Comparison of ENCODE assay signal across 7 cellular contexts in the genomic region with DNA sequence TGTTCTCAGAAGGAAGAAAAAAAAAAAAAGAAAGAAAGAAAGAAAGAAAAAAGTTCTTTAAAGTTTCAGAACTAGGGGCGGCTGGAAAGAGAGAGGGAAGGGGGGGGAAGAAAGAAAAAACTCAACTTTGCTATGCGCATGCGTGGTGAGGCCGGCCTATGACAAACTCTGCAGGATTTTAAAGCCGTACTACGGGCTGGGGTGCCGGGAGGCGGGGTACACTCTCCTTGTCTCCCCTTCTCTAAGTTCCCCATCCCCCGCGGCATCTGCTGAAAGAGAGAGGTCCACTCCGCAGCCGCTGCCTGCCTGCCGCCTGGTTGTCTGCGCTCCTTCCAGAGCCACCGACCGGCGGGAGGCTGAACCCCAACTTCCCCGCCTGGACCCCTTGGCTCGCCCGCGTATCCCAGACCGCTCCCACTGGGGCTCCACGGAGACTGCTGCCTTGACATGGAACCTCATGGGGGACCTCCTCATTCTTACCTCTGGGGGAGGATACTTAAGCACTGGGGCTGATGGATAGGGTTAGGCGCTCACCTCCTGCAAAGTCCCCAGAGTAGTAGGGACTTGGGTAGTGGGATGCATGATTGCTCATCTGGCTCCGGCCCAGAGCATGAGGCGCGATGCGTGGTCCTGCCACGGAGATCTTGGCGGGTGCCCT. TPM values are rescaled to one million over a fixed set of nuclear protein-coding genes. Genes with fewer than 3 reads are reported as not detected.
A peak's percentile ranks its signal among the peaks of the same experiment; 100 is the strongest.
DNase-seq lines count a peak whose midpoint lies in the region; ATAC-seq and TF ChIP-seq lines count a peak whose summit lies in the region.

No MANE protein-coding gene starts in this region.

- H4K20me1 ChIP-seq in Loucy (ENCODE audit: insufficient read depth, low read length, poor library complexity, severe bottlenecking): no peaks in the 10 kb centered on the region

- peaks cover 36% of the 10 kb centered on the region for H3K4me1 ChIP-seq in Loucy (ENCODE audit: insufficient read depth, low read length, poor library complexity, severe bottlenecking)
- peaks cover 7 to 37% (median 12%) of the 10 kb centered on the region in 3 donors for H3K4me1 ChIP-seq in skeletal muscle tissue (ENCODE audit: control insufficient read depth in 3 of 3, insufficient read depth in 3 of 3, low read length in 3 of 3)

- H3F3A ChIP-seq in Loucy (ENCODE audit: low read depth): 0 out of 2 replicates have a peak, but pooled peaks cover 3% of the 10 kb centered on the region

- DNase-seq in GM12865 (ENCODE audit: low read depth) (peak; percentile 76), MCF 10A (ENCODE audit: unreplicated experiment) (peak; percentile 74), NCI-H2196 (lab: John Stamatoyannopoulos, UW; ENCODE audit: unreplicated experiment) (no peak)
- no peak for DNase-seq in effector memory CD8-positive, alpha-beta T cell

- no peaks in the 10 kb centered on the region for H3K9me2 ChIP-seq in Loucy (replicated peaks; ENCODE audit: low read depth, low read length)

- H3K27ac ChIP-seq in skeletal muscle tissue (ENCODE audit: low read depth, low read length): no peak overlapping the region

- peaks cover 34% of the 10 kb centered on the region for H3K4me1 Mint-ChIP-seq in MCF 10A (ENCODE audit: insufficient read depth, unreplicated experiment)
- peaks cover 0 to 8% of the 10 kb centered on the region in 2 donors for H3K4me1 Mint-ChIP-seq in effector memory CD8-positive, alpha-beta T cell (ENCODE audit: low read depth in 2 of 2)

- intact Hi-C loops in MCF 10A (cut with micrococcal nuclease): loop anchor here (5.0 to 10.0 kb wide), 5 partner anchors 134 to 631 kb away; no protein-coding TSS in a partner anchor

- H3K9ac ChIP-seq in Loucy (ENCODE audit: low read depth, low read length, poor library complexity, severe bottlenecking) (peak overlapping the region; percentile 69), skeletal muscle tissue (ENCODE audit: low read depth in 1 of 3, low read length in 3 of 3) (peak overlapping the region; percentile 33 to 87 (median 80))

- H3K27ac Mint-ChIP-seq in MCF 10A (ENCODE audit: low read depth, unreplicated experiment): peak overlapping the region; percentile 79
- no peak overlapping the region for H3K27ac Mint-ChIP-seq in effector memory CD8-positive, alpha-beta T cell

- H3K4me3 Mint-ChIP-seq in MCF 10A (ENCODE audit: unreplicated experiment): peak overlapping the region; percentile 97
- peak overlapping the region in 1 of 2 donors; percentile 11 for H3K4me3 Mint-ChIP-seq in effector memory CD8-positive, alpha-beta T cell

- no peak for ATAC-seq in effector memory CD8-positive, alpha-beta T cell (replicated peaks)

- H3K79me2 ChIP-seq in Loucy (ENCODE audit: insufficient read depth, low read length): peaks cover 49% of the 10 kb centered on the region

- H3K27me3 ChIP-seq in Loucy (ENCODE audit: insufficient read depth, low read length, poor library complexity, severe bottlenecking) (peaks cover 16% of the 10 kb centered on the region), skeletal muscle tissue (ENCODE audit: control insufficient read depth in 3 of 3, insufficient read depth in 3 of 3, low read length in 3 of 3) (peaks cover 8 to 18% (median 10%) of the 10 kb centered on the region in 3 donors)

- H3K4me2 ChIP-seq in Loucy (ENCODE audit: low read depth, low read length, poor library complexity, severe bottlenecking): peak overlapping the region; percentile 66

- H3K4me3 ChIP-seq in GM12865 (ENCODE audit: low read depth, low read length) (peak overlapping the region; percentile 60), Loucy (ENCODE audit: low read length, poor library complexity, severe bottlenecking) (peak overlapping the region; percentile 78), iPS-18c (ENCODE audit: insufficient read depth, low read depth, low read length) (peak overlapping the region; percentile 71), skeletal muscle tissue (ENCODE audit: low read length in 3 of 3) (peak overlapping the region; percentile 84 to 85 (median 85))

- H3K27me3 Mint-ChIP-seq in MCF 10A (ENCODE audit: insufficient read depth, unreplicated experiment): no peaks in the 10 kb centered on the region
- peaks cover 54 to 72% of the 10 kb centered on the region in 2 donors for H3K27me3 Mint-ChIP-seq in effector memory CD8-positive, alpha-beta T cell

- peaks cover 5% of the 10 kb centered on the region for H3K36me3 Mint-ChIP-seq in MCF 10A (ENCODE audit: insufficient read depth, unreplicated experiment)
- no peaks in the 10 kb centered on the region for H3K36me3 Mint-ChIP-seq in effector memory CD8-positive, alpha-beta T cell (ENCODE audit: insufficient read depth)

- CTCF ChIA-PET in MCF 10A (lab: Yijun Ruan, JAX): interaction anchor here (0.6 to 2.8 kb wide), 16 partner anchors 11 to 951 kb away, joined by 3 to 28 read pairs (median 4); no protein-coding TSS in a partner anchor

- POLR2A ChIA-PET in MCF 10A (lab: Yijun Ruan, JAX): interaction anchor here (0.7 to 2.2 kb wide), 3 partner anchors 181 to 508 kb away, joined by 3 to 11 read pairs (median 3); no protein-coding TSS in a partner anchor

- H3K36me3 ChIP-seq in Loucy (ENCODE audit: insufficient read depth, low read length): no peaks in the 10 kb centered on the region
- no peaks in the 10 kb centered on the region for H3K36me3 ChIP-seq in skeletal muscle tissue (ENCODE audit: control insufficient read depth in 3 of 3, insufficient read depth in 3 of 3, low read length in 3 of 3)

- no peaks in the 10 kb centered on the region for H3K9me3 Mint-ChIP-seq in MCF 10A (ENCODE audit: unreplicated experiment)
- H3K9me3 Mint-ChIP-seq in effector memory CD8-positive, alpha-beta T cell: no peaks in the 10 kb centered on the region

- H3K9me3 ChIP-seq in Loucy (ENCODE audit: insufficient read depth, low read depth, low read length) (no peaks in the 10 kb centered on the region), iPS-18c (ENCODE audit: control insufficient read depth, insufficient read depth, low read length) (no peaks in the 10 kb centered on the region), skeletal muscle tissue (ENCODE audit: control insufficient read depth in 3 of 3, low read length in 3 of 3) (no peaks in the 10 kb centered on the region)

- no peak for TF ChIP-seq CTCF in GM12865 (IDR thresholded peaks at IDR 0.05; ENCODE audit: insufficient read depth, low read depth, low read length, missing control alignments)
- TF ChIP-seq CTCF in Loucy (conservative IDR thresholded peaks at IDR 0.05; ENCODE audit: low read length): no peak
- TF ChIP-seq CTCF in MCF 10A (IDR thresholded peaks at IDR 0.05; ENCODE audit: unreplicated experiment): no peak

- peak overlapping the region; percentile 74 for H2AFZ ChIP-seq in Loucy (ENCODE audit: low read length)

- BruUV-seq in MCF 10A (replicated peaks; lab: Mats Ljungman, UMichigan): no TSS peak

RNA-seq across cellular contexts. Expression of gene WNT5A, which starts 1.4 kb away (rescaled TPM):
- total RNA-seq in MCF 10A (2022) (9.5 and 14.5 TPM in 2 replicates), skeletal muscle tissue (8.9 TPM)

Comparison
In these comparisons a context has a peak if more than half of its experiments do, and no peak if none do; other contexts are left out.
1. DNase-seq: peak in GM12865 (single experiment) and MCF 10A (single experiment); none in NCI-H2196 (single experiment) and effector memory CD8-positive, alpha-beta T cell (0 of 3).
2. Peak in every context shown above with its lines, with median percentiles within 50 percentile points of each other: H3K4me3 ChIP-seq.